In the genomic region with DNA sequence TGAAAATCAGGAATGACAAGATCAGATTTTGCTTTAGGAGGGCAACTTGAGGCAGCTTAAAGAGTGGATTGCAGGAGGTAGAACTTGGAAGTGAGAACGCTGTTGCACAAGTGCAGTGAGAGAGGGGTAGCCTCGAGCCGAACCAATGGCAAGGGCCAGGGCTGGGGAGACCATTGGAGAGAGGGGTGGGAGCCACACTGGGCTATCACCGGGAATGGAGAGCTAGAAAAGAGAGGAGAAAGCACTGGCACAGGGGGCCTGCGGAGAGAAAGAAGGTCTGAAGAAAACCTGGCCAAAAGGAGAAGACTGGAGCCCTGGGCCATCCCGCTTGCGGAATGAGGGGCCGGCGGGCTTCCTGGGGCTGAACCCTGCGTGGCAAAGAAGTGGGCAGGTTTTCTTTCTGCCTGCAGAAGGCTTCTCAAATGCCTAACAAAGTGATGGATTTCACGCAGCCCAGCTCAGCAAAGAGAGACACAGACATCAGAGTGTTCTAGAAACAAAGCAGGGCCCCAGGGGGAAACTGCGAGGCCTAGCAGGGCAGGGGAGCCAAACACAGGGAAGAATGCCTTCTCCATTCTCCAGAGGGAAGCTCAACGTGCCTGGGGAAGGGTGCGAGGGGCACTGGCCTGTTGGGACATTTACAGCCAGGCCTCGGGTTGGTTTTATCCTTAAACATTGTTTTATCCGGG, we compare ENCODE assay signal across 12 cellular contexts. TPM values are rescaled to one million over a fixed set of nuclear protein-coding genes. Genes with fewer than 3 reads are reported as not detected.
DNase-seq lines count a peak whose midpoint lies in the region; ATAC-seq, FAIRE-seq and TF ChIP-seq lines count a peak whose summit lies in the region.
"Had no signal": no experiment of that assay in that cellular context is flagged by ENCODE, and none has a peak within 500 bp of the region (broad histone marks: within the 10 kb centered on the region; RNA-seq: fewer than 3 reads in every experiment).

No MANE protein-coding gene starts in this region.

- H3K4me3 Mint-ChIP-seq in CD4-positive, alpha-beta T cell, result peak overlapping the region; percentile 86
- H3K4me3 Mint-ChIP-seq in astrocyte (ENCODE audit: unreplicated experiment), result peak overlapping the region; percentile 74

- H3K9me3 ChIP-seq in CD4-positive, alpha-beta T cell (ENCODE audit: control insufficient read depth, low read length), result no peaks in the 10 kb centered on the region
- no peaks in the 10 kb centered on the region for H3K9me3 ChIP-seq in HUES48 (ENCODE audit: control insufficient read depth, insufficient read depth, low read length)
- H3K9me3 ChIP-seq in astrocyte (ENCODE audit: insufficient read depth, low read depth, low read length), result no peaks in the 10 kb centered on the region
- no peaks in the 10 kb centered on the region for H3K9me3 ChIP-seq in neural cell (ENCODE audit: low read length)
- H3K9me3 ChIP-seq in BE2C, result no peaks in the 10 kb centered on the region
- H3K9me3 ChIP-seq: ascending aorta, MG63 had no signal

- H3K4me2 ChIP-seq in astrocyte (ENCODE audit: low read length) (no peak overlapping the region), neural cell (ENCODE audit: low read length) (peak overlapping the region; percentile 19)

- TF ChIP-seq EP300 in neural cell (conservative IDR thresholded peaks at IDR 0.05; ENCODE audit: poor library complexity, severe bottlenecking), result no peak

- CTCF ChIA-PET in CD4-positive, alpha-beta T cell (lab: Charles Lee), result no interaction called here

- H3K4me1 ChIP-seq in HUES48 (ENCODE audit: control insufficient read depth, insufficient read depth, low read length) (peaks cover 31% of the 10 kb centered on the region), astrocyte (ENCODE audit: insufficient read depth, low read length) (peaks cover 16% of the 10 kb centered on the region), BE2C (no peaks in the 10 kb centered on the region)

- TF ChIP-seq RAD21 in neural cell (conservative IDR thresholded peaks at IDR 0.05), result no peak

- H3K27me3 ChIP-seq in CD4-positive, alpha-beta T cell (ENCODE audit: control insufficient read depth, insufficient read depth, low read length), result no peaks in the 10 kb centered on the region
- H3K27me3 ChIP-seq in HUES48 (ENCODE audit: control insufficient read depth, insufficient read depth, low read length) (0 out of 2 replicates have a peak, but pooled peaks cover 5% of the 10 kb centered on the region), astrocyte (ENCODE audit: insufficient read depth, low read length) (no peaks in the 10 kb centered on the region), neural cell (ENCODE audit: insufficient read depth, low read depth, low read length) (no peaks in the 10 kb centered on the region), BE2C (peaks cover 3% of the 10 kb centered on the region)
- H3K27me3 ChIP-seq: ascending aorta, MG63 had no signal

- H3K4me3 ChIP-seq in HUES48 (ENCODE audit: low read depth, low read length) (no peak overlapping the region), astrocyte (ENCODE audit: insufficient read depth, low read depth, low read length) (no peak overlapping the region), neural cell (ENCODE audit: low read length) (no peak overlapping the region), BE2C (ENCODE audit: low read depth, low read length) (no peak overlapping the region)

- POLR2A ChIA-PET in CD4-positive, alpha-beta T cell (lab: Charles Lee), result interaction anchor here (0.7 to 3.4 kb wide), 4 partner anchors 15 to 24 kb away, joined by 6 to 50 read pairs (median 10); a partner anchor contains a TSS

- no peak overlapping the region for H3K27ac ChIP-seq in CD4-positive, alpha-beta T cell (ENCODE audit: low read depth, low read length)
- peak overlapping the region; percentile 36 for H3K27ac ChIP-seq in HUES48 (ENCODE audit: low read depth, low read length)
- H3K27ac ChIP-seq in astrocyte (ENCODE audit: low read depth, low read length), result no peak overlapping the region
- no peak overlapping the region for H3K27ac ChIP-seq in neural cell (ENCODE audit: low read length)

- no peak for ATAC-seq in CD4-positive, alpha-beta T cell (ENCODE audit: poor library complexity)
- ATAC-seq in GM18517 (IDR thresholded peaks at IDR 0.05; ENCODE audit: unreplicated experiment), result no peak

- H3K4me1 Mint-ChIP-seq in CD4-positive, alpha-beta T cell (ENCODE audit: low read depth), result peaks cover 25% of the 10 kb centered on the region
- peaks cover 18% of the 10 kb centered on the region for H3K4me1 Mint-ChIP-seq in astrocyte (ENCODE audit: low read depth, unreplicated experiment)

- H3K79me2 ChIP-seq in astrocyte (ENCODE audit: insufficient read depth, low read length), result no peaks in the 10 kb centered on the region
- H3K79me2 ChIP-seq in neural cell (replicated peaks; ENCODE audit: insufficient read depth, low read length), result peaks cover 38% of the 10 kb centered on the region

- H3K36me3 ChIP-seq in HUES48 (ENCODE audit: control insufficient read depth, insufficient read depth, low read length) (0 out of 2 replicates have a peak, but pooled peaks cover 2% of the 10 kb centered on the region), astrocyte (ENCODE audit: insufficient read depth, low read length) (no peaks in the 10 kb centered on the region), neural cell (ENCODE audit: insufficient read depth, low read length) (no peaks in the 10 kb centered on the region), BE2C (no peaks in the 10 kb centered on the region)
- H3K36me3 ChIP-seq: ascending aorta, MG63 had no signal

- H3K27ac Mint-ChIP-seq in CD4-positive, alpha-beta T cell, result peak overlapping the region; percentile 35
- no peak overlapping the region for H3K27ac Mint-ChIP-seq in astrocyte (ENCODE audit: unreplicated experiment)

- peaks cover 25% of the 10 kb centered on the region for H3K36me3 Mint-ChIP-seq in CD4-positive, alpha-beta T cell (ENCODE audit: low read depth)
- H3K36me3 Mint-ChIP-seq in astrocyte (ENCODE audit: low read depth, unreplicated experiment), result no peaks in the 10 kb centered on the region

- no peaks in the 10 kb centered on the region for H3K27me3 Mint-ChIP-seq in CD4-positive, alpha-beta T cell
- H3K27me3 Mint-ChIP-seq in astrocyte (ENCODE audit: low read depth, unreplicated experiment), result peaks cover 10% of the 10 kb centered on the region

- no peaks in the 10 kb centered on the region for H3F3A ChIP-seq in neural cell (ENCODE audit: insufficient read depth, low read length, poor library complexity, severe bottlenecking)

- H3K9ac ChIP-seq in HUES48 (ENCODE audit: low read depth, low read length) (no peak overlapping the region), astrocyte (ENCODE audit: low read length) (no peak overlapping the region), neural cell (ENCODE audit: low read length) (peak overlapping the region; percentile 66)

- H4K20me1 ChIP-seq in astrocyte (ENCODE audit: insufficient read depth, low read length), result no peaks in the 10 kb centered on the region
- H4K20me1 ChIP-seq in neural cell (ENCODE audit: insufficient read depth), result no peaks in the 10 kb centered on the region

- no peaks in the 10 kb centered on the region for H3K9me2 ChIP-seq in neural cell (ENCODE audit: insufficient read depth, low read length)

- DNase-seq in CD4-positive, alpha-beta T cell, result no peak
- DNase-seq in astrocyte (ENCODE audit: low read depth) (no peak), NCI-H2081 (lab: John Stamatoyannopoulos, UW) (no peak), BE2C (no peak), amniotic stem cell (lab: John Stamatoyannopoulos, UW) (no peak)
- DNase-seq: DMS 273 treated with DMSO at 0.1 percent for 48 hours, MG63, SHP77 treated with DMSO at 0.1 percent for 48 hours had no signal

- H2AFZ ChIP-seq in astrocyte (ENCODE audit: low read depth, low read length), result no peak overlapping the region
- peak overlapping the region; percentile 4 for H2AFZ ChIP-seq in neural cell (ENCODE audit: low read depth, low read length)

- intact Hi-C loops in CD4-positive, alpha-beta T cell (cut with DNase I, micrococcal nuclease), result loop anchor here in 1 of 2 experiments (10.0 kb wide), 1 partner anchor 178 kb away; no protein-coding TSS in a partner anchor

- no peaks in the 10 kb centered on the region for H3K9me3 Mint-ChIP-seq in CD4-positive, alpha-beta T cell
- no peaks in the 10 kb centered on the region for H3K9me3 Mint-ChIP-seq in astrocyte (ENCODE audit: unreplicated experiment)

- TF ChIP-seq CTCF in CD4-positive, alpha-beta T cell (IDR thresholded peaks at IDR 0.05), result no peak
- TF ChIP-seq CTCF in astrocyte (IDR thresholded peaks at IDR 0.05; ENCODE audit: insufficient read depth, low read depth, low read length), result no peak
- TF ChIP-seq CTCF in neural cell (IDR thresholded peaks at IDR 0.05; ENCODE audit: poor library complexity, severe bottlenecking), result no peak
- no peak for TF ChIP-seq CTCF in BE2C (IDR thresholded peaks at IDR 0.05; ENCODE audit: low read depth, low read length)

- no peak for FAIRE-seq in astrocyte (lab: Jason Lieb, UNC)

TF ChIP-seq in neural cell, 6 proteins besides CTCF, POLR2A, EP300 and RAD21 (continues in another document):
- TF ChIP-seq EZH2 (IDR thresholded peaks at IDR 0.05; ENCODE audit: borderline replicate concordance, insufficient read depth, low read length, poor library complexity, severe bottlenecking) (no peak), SMC3 (conservative IDR thresholded peaks at IDR 0.05; ENCODE audit: poor library complexity) (no peak), MXI1 (conservative IDR thresholded peaks at IDR 0.05; ENCODE audit: poor library complexity, severe bottlenecking) (no peak), POLR2AphosphoS5 (IDR thresholded peaks at IDR 0.05) (no peak), TAF1 (IDR thresholded peaks at IDR 0.05; ENCODE audit: low read depth) (no peak)

RNA-seq across cellular contexts. Expression of a gene that starts 1.2 kb away (rescaled TPM):
- total RNA-seq in CD4-positive, alpha-beta T cell, result 10 to 100 TPM; 16.4 to 16.7 TPM
- 5.8 and 6.9 TPM in 2 replicates for total RNA-seq in astrocyte
- 60.7 and 64.4 TPM in 2 replicates for polyA plus RNA-seq in neural cell
- polyA minus RNA-seq in neural cell, result 67.8 and 75.7 TPM in 2 replicates
- polyA plus RNA-seq in BE2C (2012; ENCODE audit: insufficient read depth, insufficient read length, low read depth), result 3.9 TPM

RNA-seq across cellular contexts. Expression of a gene that starts 16.5 kb away (rescaled TPM):
- under 1 TPM; 0.34 to 0.38 TPM for total RNA-seq in CD4-positive, alpha-beta T cell
- 0.43 TPM in 1 of 2 replicates, not detected in the other for total RNA-seq in astrocyte
- 0.58 and 1.3 TPM in 2 replicates for polyA plus RNA-seq in neural cell
- polyA minus RNA-seq in neural cell, result 0.58 and 0.73 TPM in 2 replicates
- not detected for polyA plus RNA-seq in BE2C (2012; ENCODE audit: insufficient read depth, insufficient read length, low read depth)
- total RNA-seq: ascending aorta had no signal
